Comparison of ENCODE assay signal across 13 cellular contexts in genomic region chr7:16055263-16055976, GRCh38.
DNase-seq lines count a peak whose midpoint lies in the region; ATAC-seq and TF ChIP-seq lines count a peak whose summit lies in the region.
"Had no signal": no experiment of that assay in that cellular context is flagged by ENCODE, and none has a peak within 500 bp of the region (broad histone marks: within the 10 kb centered on the region; RNA-seq: fewer than 3 reads in every experiment).

No MANE protein-coding gene starts in this region.

- H3K27ac Mint-ChIP-seq in activated T-helper 17 cell treated with anti-CD3 and anti-CD28 coated beads, Interleukin-2, amount 50 U/mL, for 72 hours, result no peak overlapping the region
- H3K27ac Mint-ChIP-seq: brain had no signal

- H3K4me1 ChIP-seq in right lobe of liver, result no peaks in the 10 kb centered on the region
- H3K4me1 ChIP-seq: Caco-2, spleen had no signal

- H3K9me3 Mint-ChIP-seq in activated T-helper 17 cell treated with anti-CD3 and anti-CD28 coated beads, Interleukin-2, amount 50 U/mL, for 72 hours, result no peaks in the 10 kb centered on the region
- H3K9me3 Mint-ChIP-seq: brain had no signal

- TF ChIP-seq CTCF in right lobe of liver (IDR thresholded peaks at IDR 0.05), result no peak

- H3K27me3 ChIP-seq in right lobe of liver, result no peaks in the 10 kb centered on the region
- H3K27me3 ChIP-seq: spleen had no signal

- no peaks in the 10 kb centered on the region for H3K36me3 ChIP-seq in right lobe of liver
- H3K36me3 ChIP-seq: spleen had no signal

- no peak overlapping the region for H3K4me3 ChIP-seq in right lobe of liver
- H3K4me3 ChIP-seq: spleen had no signal

- H3K4me1 Mint-ChIP-seq in activated T-helper 17 cell treated with anti-CD3 and anti-CD28 coated beads, Interleukin-2, amount 50 U/mL, for 72 hours, result no peaks in the 10 kb centered on the region

- H3K27ac ChIP-seq in right lobe of liver, result no peak overlapping the region
- H3K27ac ChIP-seq: HL-60 had no signal

- no peaks in the 10 kb centered on the region for H3K36me3 Mint-ChIP-seq in activated T-helper 17 cell treated with anti-CD3 and anti-CD28 coated beads, Interleukin-2, amount 50 U/mL, for 72 hours (ENCODE audit: low read depth)
- H3K36me3 Mint-ChIP-seq: brain had no signal

- H3K9me3 ChIP-seq in right lobe of liver, result no peaks in the 10 kb centered on the region
- H3K9me3 ChIP-seq: Caco-2, spleen had no signal

- H3K27me3 Mint-ChIP-seq in activated T-helper 17 cell treated with anti-CD3 and anti-CD28 coated beads, Interleukin-2, amount 50 U/mL, for 72 hours, result no peaks in the 10 kb centered on the region

- intact Hi-C loops in right lobe of liver (cut with DNase I), result no loop called here

- no peak for TF ChIP-seq POLR2A in right lobe of liver (IDR thresholded peaks at IDR 0.05)

- 19% methylated on average over 2 of the region's 2 CpGs for WGBS in right lobe of liver (ENCODE audit: insufficient coverage, low coverage, low lambda C conversion rate, missing lambda C conversion rate)

- DNase-seq in right lobe of liver, result no peak
- DNase-seq in DMS 273 (lab: John Stamatoyannopoulos, UW; ENCODE audit: unreplicated experiment), result no peak
- DNase-seq in HUDEP-2 (lab: John Stamatoyannopoulos, UW; ENCODE audit: unreplicated experiment in 76 of 76), result no peak
- no peak for DNase-seq in activated CD4-positive, alpha-beta T cell treated with anti-CD3 and anti-CD28 coated beads for 48 hours
- DNase-seq: activated T-cell treated with anti-CD3 and anti-CD28 coated beads, Interleukin-2, amount 50 U/mL, for 1 hour; Caco-2; spleen had no signal

- ATAC-seq in GM18909 (IDR thresholded peaks at IDR 0.05; ENCODE audit: poor library complexity, unreplicated experiment) (peak; percentile 82), GM21786 (IDR thresholded peaks at IDR 0.05; ENCODE audit: unreplicated experiment) (peak; percentile 61), HG03460 (IDR thresholded peaks at IDR 0.05; ENCODE audit: unreplicated experiment) (peak; percentile 76), right lobe of liver (peak; percentile 71 to 83 (median 72))
- no peak for ATAC-seq in activated T-helper 17 cell treated with anti-CD3 and anti-CD28 coated beads, Interleukin-2, amount 50 U/mL, for 72 hours (replicated peaks)

- H3K4me3 Mint-ChIP-seq in activated T-helper 17 cell treated with anti-CD3 and anti-CD28 coated beads, Interleukin-2, amount 50 U/mL, for 72 hours, result no peak overlapping the region
- H3K4me3 Mint-ChIP-seq: brain had no signal
